In genomic region chr14:54627325-54627717, GRCh38 we compare ENCODE assay signal across 9 cellular contexts.
A peak's percentile ranks its signal among the peaks of the same experiment; 100 is the strongest.
DNase-seq lines count a peak whose midpoint lies in the region; ATAC-seq, FAIRE-seq and TF ChIP-seq lines count a peak whose summit lies in the region.
"Had no signal": no experiment of that assay in that cellular context is flagged by ENCODE, and none has a peak within 500 bp of the region (broad histone marks: within the 10 kb centered on the region; RNA-seq: fewer than 3 reads in every experiment).

No MANE protein-coding gene starts in this region.

- FAIRE-seq in GM18507 (lab: Jason Lieb, UNC) = peak; percentile 48
- FAIRE-seq: endometrium had no signal

- H3K9me3 ChIP-seq in iPS-20b (ENCODE audit: insufficient read depth, low read depth, low read length) (no peaks in the 10 kb centered on the region), testis (no peaks in the 10 kb centered on the region)

- DNase-seq in GM18507 (ENCODE audit: extremely low spot score, insufficient read length, low read depth) = no peak
- no peak for DNase-seq in activated B cell treated with CpG ODN at 0.5 μM for 24 hours
- DNase-seq in testis = no peak
- no peak for DNase-seq in NCI-H1436 treated with DMSO at 0.1 percent for 48 hours (lab: John Stamatoyannopoulos, UW)
- no peak for DNase-seq in ACHN
- no peak for DNase-seq in NCI-H446 treated with DMSO at 0.1 percent for 48 hours (lab: John Stamatoyannopoulos, UW)

- no peaks in the 10 kb centered on the region for H3K36me3 ChIP-seq in iPS-20b (ENCODE audit: insufficient read depth, low read depth, low read length)
- no peaks in the 10 kb centered on the region for H3K36me3 ChIP-seq in testis (ENCODE audit: low read depth, missing control alignments)

- POLR2A ChIA-PET in activated B cell treated with CpG ODN at 0.5 μM for 24 hours (lab: Charles Lee) = interaction anchor here (1.5 to 4.2 kb wide), 3 partner anchors 60 to 275 kb away, joined by 3 to 27 read pairs (median 4); partner anchors contain the start of genes GCH1 and SAMD4A

- peak overlapping the region; percentile 91 for H3K27ac Mint-ChIP-seq in activated B cell treated with CpG ODN at 0.5 μM for 24 hours

- H3K4me3 Mint-ChIP-seq in activated B cell treated with CpG ODN at 0.5 μM for 24 hours = peak overlapping the region; percentile 79

- no peaks in the 10 kb centered on the region for H3K27me3 Mint-ChIP-seq in activated B cell treated with CpG ODN at 0.5 μM for 24 hours

- peak overlapping the region; percentile 45; the same call in 1 of the 2 replicates for H3K9ac ChIP-seq in iPS-20b (ENCODE audit: low read depth, low read length)

- no peaks in the 10 kb centered on the region for H3K36me3 Mint-ChIP-seq in activated B cell treated with CpG ODN at 0.5 μM for 24 hours (ENCODE audit: low read depth)

- CTCF ChIA-PET in activated B cell treated with CpG ODN at 0.5 μM for 24 hours (lab: Charles Lee) = interaction anchor here (0.9 to 1.8 kb wide), 3 partner anchors 16 to 96 kb away, joined by 4 to 10 read pairs (median 5); no protein-coding TSS in a partner anchor

- peaks cover 55% of the 10 kb centered on the region for H3K4me1 Mint-ChIP-seq in activated B cell treated with CpG ODN at 0.5 μM for 24 hours

- H3K4me1 ChIP-seq in iPS-20b (ENCODE audit: insufficient read depth, low read length) (peaks cover 37% of the 10 kb centered on the region), testis (peaks cover 7% of the 10 kb centered on the region)

- no peaks in the 10 kb centered on the region for H3K27me3 ChIP-seq in iPS-20b (ENCODE audit: insufficient read depth, low read length)
- H3K27me3 ChIP-seq in testis = no peaks in the 10 kb centered on the region

- peaks cover 2% of the 10 kb centered on the region for H3K9me3 Mint-ChIP-seq in activated B cell treated with CpG ODN at 0.5 μM for 24 hours

- no peak for TF ChIP-seq POLR2A in testis (IDR thresholded peaks at IDR 0.05)

- in situ Hi-C loops in ACHN (cut with HindIII; ENCODE audit: low pct_ligation_motif_present, low pct_unique_long_range_greater_than_20kb, low sequenced_read_pairs) = no loop called here

- H3K4me3 ChIP-seq in iPS-20b (ENCODE audit: low read length) = no peak overlapping the region
- H3K4me3 ChIP-seq in testis = no peak overlapping the region

- WGBS in testis, 2 donors = 37 to 42% methylated on average over 6 of the region's 6 CpGs

- TF ChIP-seq CTCF in activated B cell treated with CpG ODN at 0.5 μM for 24 hours (IDR thresholded peaks at IDR 0.05) (no peak), testis (IDR thresholded peaks at IDR 0.05) (no peak)

- H3K27ac ChIP-seq in iPS-20b (ENCODE audit: low read length) = no peak overlapping the region
- peak overlapping the region; percentile 50 to 81 for H3K27ac ChIP-seq in testis

- intact Hi-C loops in activated B cell treated with CpG ODN at 0.5 μM for 24 hours (cut with micrococcal nuclease) (loop anchor here (1.0 to 5.0 kb wide), 4 partner anchors 35 to 231 kb away; partner anchors contain the start of gene SAMD4A), testis (cut with DNase I; ENCODE audit: low total_unique reads) (no loop called here)

- peak; percentile 26 for ATAC-seq in HG02571 (IDR thresholded peaks at IDR 0.05; ENCODE audit: unreplicated experiment)
- peak; percentile 55 for ATAC-seq in activated B cell treated with CpG ODN at 0.5 μM for 24 hours (ENCODE audit: low read depth)
